In the genomic region with DNA sequence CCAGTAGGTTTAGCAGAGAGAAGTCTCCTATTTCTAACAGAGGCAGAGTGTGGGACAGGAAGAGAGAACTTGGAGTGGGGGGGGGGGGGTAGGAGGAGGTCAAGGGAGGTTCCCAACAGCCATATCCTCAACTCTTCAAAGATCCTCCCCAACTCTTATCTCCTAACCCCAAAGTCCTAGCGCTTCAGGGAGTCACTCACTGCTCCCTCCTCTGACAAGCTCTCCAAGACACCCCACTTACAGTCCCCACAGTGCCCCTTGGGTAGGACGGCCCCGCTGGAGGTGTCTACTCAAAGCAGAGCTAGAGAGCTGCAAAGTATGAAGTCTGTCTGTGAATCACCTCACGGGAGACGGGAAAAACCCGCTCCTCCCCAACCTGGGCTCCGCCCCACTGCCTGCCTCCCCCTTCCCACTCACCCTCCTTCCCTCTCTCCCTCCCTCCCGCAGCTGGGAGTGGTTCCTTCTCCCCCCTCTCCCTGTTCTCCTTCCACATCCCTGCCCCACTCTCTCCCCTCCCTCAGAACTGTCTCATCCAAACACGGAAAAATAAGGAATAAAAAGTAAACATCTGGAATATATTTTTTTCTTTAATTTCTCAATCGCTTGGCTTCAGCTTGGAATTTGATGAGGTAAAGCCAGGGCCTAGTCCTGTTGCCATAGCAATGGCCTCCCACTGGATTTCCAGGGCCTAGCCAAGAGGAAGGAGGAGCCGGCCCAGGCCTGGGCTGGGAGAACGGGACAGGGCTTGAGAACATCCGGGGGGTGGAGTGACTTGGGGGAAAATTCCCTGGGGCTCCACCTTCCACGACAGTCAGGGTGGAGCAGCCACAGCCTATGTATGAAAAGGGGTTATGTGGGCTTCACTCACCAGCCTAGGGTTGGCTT, we compare ENCODE assay signal across 1 cellular context.
A peak's percentile ranks its signal among the peaks of the same experiment; 100 is the strongest.
TF ChIP-seq lines count a peak whose summit lies in the region.

No MANE protein-coding gene starts in this region.

TF ChIP-seq in A549, 52 proteins besides CTCF, POLR2A, EP300 and RAD21 (continued from another document):
- TF ChIP-seq, protein P1, sequence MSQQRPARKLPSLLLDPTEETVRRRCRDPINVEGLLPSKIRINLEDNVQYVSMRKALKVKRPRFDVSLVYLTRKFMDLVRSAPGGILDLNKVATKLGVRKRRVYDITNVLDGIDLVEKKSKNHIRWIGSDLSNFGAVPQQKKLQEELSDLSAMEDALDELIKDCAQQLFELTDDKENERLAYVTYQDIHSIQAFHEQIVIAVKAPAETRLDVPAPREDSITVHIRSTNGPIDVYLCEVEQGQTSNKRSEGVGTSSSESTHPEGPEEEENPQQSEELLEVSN (IDR thresholded peaks at IDR 0.05; ENCODE audit: borderline replicate concordance, low read depth), result 0 out of 2 replicates have a peak, but pooled peaks have one; percentile 27
- no peak for TF ChIP-seq TFCP2L1 (CRISPR knock-in tag; IDR thresholded peaks at IDR 0.05)
- no peak for TF ChIP-seq BHLHE40 (IDR thresholded peaks at IDR 0.05; ENCODE audit: low read depth, low read length)
- no peak for TF ChIP-seq CBX2 (IDR thresholded peaks at IDR 0.05; ENCODE audit: borderline replicate concordance, low read depth)
- TF ChIP-seq RFX5 (IDR thresholded peaks at IDR 0.05), result no peak
- no peak for TF ChIP-seq FOSB (CRISPR knock-in tag; IDR thresholded peaks at IDR 0.05)
- no peak for TF ChIP-seq ZSCAN20 (CRISPR knock-in tag; IDR thresholded peaks at IDR 0.05)
- TF ChIP-seq RNF2 (IDR thresholded peaks at IDR 0.05; ENCODE audit: borderline replicate concordance, low read depth), result no peak
- TF ChIP-seq JUNB (IDR thresholded peaks at IDR 0.05), result no peak
- no peak for TF ChIP-seq HOXB5 (CRISPR knock-in tag; IDR thresholded peaks at IDR 0.05)
- no peak for TF ChIP-seq CHD4 (IDR thresholded peaks at IDR 0.05; ENCODE audit: borderline replicate concordance)
- TF ChIP-seq, protein P2, sequence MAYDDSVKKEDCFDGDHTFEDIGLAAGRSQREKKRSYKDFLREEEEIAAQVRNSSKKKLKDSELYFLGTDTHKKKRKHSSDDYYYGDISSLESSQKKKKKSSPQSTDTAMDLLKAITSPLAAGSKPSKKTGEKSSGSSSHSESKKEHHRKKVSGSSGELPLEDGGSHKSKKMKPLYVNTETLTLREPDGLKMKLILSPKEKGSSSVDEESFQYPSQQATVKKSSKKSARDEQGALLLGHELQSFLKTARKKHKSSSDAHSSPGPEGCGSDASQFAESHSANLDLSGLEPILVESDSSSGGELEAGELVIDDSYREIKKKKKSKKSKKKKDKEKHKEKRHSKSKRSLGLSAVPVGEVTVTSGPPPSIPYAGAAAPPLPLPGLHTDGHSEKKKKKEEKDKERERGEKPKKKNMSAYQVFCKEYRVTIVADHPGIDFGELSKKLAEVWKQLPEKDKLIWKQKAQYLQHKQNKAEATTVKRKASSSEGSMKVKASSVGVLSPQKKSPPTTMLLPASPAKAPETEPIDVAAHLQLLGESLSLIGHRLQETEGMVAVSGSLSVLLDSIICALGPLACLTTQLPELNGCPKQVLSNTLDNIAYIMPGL (CRISPR knock-in tag; IDR thresholded peaks at IDR 0.05; ENCODE audit: borderline replicate concordance), result no peak
- TF ChIP-seq, protein P3, sequence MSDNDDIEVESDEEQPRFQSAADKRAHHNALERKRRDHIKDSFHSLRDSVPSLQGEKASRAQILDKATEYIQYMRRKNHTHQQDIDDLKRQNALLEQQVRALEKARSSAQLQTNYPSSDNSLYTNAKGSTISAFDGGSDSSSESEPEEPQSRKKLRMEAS (IDR thresholded peaks at IDR 0.05), result peak; percentile 12; the same call in 1 of the 2 replicates
- no peak for TF ChIP-seq CHD2 (IDR thresholded peaks at IDR 0.05; ENCODE audit: low read length, partially characterized antibody)
- TF ChIP-seq MAZ (IDR thresholded peaks at IDR 0.05; ENCODE audit: borderline replicate concordance, low read depth, low read length), result no peak
- TF ChIP-seq HOXB13 (CRISPR knock-in tag; IDR thresholded peaks at IDR 0.05; ENCODE audit: low read depth), result no peak
- peak; percentile 25 to 68; a peak in 3 of 4 replicates for TF ChIP-seq CEBPB (IDR thresholded peaks at IDR 0.05)
- TF ChIP-seq, protein P4, sequence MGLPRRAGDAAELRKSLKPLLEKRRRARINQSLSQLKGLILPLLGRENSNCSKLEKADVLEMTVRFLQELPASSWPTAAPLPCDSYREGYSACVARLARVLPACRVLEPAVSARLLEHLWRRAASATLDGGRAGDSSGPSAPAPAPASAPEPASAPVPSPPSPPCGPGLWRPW (IDR thresholded peaks at IDR 0.05), result no peak
- no peak for TF ChIP-seq RCOR1 (IDR thresholded peaks at IDR 0.05; ENCODE audit: low read depth, low read length)
- peak in 1 of 2 experiments; percentile 61; a peak in 2 of 5 replicates for TF ChIP-seq JUN (IDR thresholded peaks at IDR 0.05)
- TF ChIP-seq, protein P5, sequence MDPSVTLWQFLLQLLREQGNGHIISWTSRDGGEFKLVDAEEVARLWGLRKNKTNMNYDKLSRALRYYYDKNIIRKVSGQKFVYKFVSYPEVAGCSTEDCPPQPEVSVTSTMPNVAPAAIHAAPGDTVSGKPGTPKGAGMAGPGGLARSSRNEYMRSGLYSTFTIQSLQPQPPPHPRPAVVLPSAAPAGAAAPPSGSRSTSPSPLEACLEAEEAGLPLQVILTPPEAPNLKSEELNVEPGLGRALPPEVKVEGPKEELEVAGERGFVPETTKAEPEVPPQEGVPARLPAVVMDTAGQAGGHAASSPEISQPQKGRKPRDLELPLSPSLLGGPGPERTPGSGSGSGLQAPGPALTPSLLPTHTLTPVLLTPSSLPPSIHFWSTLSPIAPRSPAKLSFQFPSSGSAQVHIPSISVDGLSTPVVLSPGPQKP (IDR thresholded peaks at IDR 0.05; ENCODE audit: low read depth, low read length), result no peak
- TF ChIP-seq, protein P6, sequence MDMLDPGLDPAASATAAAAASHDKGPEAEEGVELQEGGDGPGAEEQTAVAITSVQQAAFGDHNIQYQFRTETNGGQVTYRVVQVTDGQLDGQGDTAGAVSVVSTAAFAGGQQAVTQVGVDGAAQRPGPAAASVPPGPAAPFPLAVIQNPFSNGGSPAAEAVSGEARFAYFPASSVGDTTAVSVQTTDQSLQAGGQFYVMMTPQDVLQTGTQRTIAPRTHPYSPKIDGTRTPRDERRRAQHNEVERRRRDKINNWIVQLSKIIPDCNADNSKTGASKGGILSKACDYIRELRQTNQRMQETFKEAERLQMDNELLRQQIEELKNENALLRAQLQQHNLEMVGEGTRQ (IDR thresholded peaks at IDR 0.05), result no peak
- TF ChIP-seq FOXS1 (CRISPR knock-in tag; IDR thresholded peaks at IDR 0.05), result no peak
- no peak for TF ChIP-seq RARB (CRISPR knock-in tag; IDR thresholded peaks at IDR 0.05)
- TF ChIP-seq, protein P7, sequence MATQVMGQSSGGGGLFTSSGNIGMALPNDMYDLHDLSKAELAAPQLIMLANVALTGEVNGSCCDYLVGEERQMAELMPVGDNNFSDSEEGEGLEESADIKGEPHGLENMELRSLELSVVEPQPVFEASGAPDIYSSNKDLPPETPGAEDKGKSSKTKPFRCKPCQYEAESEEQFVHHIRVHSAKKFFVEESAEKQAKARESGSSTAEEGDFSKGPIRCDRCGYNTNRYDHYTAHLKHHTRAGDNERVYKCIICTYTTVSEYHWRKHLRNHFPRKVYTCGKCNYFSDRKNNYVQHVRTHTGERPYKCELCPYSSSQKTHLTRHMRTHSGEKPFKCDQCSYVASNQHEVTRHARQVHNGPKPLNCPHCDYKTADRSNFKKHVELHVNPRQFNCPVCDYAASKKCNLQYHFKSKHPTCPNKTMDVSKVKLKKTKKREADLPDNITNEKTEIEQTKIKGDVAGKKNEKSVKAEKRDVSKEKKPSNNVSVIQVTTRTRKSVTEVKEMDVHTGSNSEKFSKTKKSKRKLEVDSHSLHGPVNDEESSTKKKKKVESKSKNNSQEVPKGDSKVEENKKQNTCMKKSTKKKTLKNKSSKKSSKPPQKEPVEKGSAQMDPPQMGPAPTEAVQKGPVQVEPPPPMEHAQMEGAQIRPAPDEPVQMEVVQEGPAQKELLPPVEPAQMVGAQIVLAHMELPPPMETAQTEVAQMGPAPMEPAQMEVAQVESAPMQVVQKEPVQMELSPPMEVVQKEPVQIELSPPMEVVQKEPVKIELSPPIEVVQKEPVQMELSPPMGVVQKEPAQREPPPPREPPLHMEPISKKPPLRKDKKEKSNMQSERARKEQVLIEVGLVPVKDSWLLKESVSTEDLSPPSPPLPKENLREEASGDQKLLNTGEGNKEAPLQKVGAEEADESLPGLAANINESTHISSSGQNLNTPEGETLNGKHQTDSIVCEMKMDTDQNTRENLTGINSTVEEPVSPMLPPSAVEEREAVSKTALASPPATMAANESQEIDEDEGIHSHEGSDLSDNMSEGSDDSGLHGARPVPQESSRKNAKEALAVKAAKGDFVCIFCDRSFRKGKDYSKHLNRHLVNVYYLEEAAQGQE (IDR thresholded peaks at IDR 0.05), result no peak
- no peak for TF ChIP-seq CBX8 (IDR thresholded peaks at IDR 0.05)
- no peak for TF ChIP-seq ESRRA (IDR thresholded peaks at IDR 0.05; ENCODE audit: borderline replicate concordance, low read length)
- TF ChIP-seq NR3C1 (IDR thresholded peaks at IDR 0.05), result no peak
- no peak for TF ChIP-seq ZFP36 (IDR thresholded peaks at IDR 0.05; ENCODE audit: borderline replicate concordance, partially characterized antibody)
- TF ChIP-seq HDAC2 (IDR thresholded peaks at IDR 0.05), result no peak
- no peak for TF ChIP-seq POLR2AphosphoS2 (conservative IDR thresholded peaks at IDR 0.05; ENCODE audit: low read length)
- 0 out of 2 replicates have a peak, but pooled peaks have one; percentile 11 for TF ChIP-seq MYC (IDR thresholded peaks at IDR 0.05; ENCODE audit: borderline replicate concordance, low read length)
- TF ChIP-seq ZC3H11A (IDR thresholded peaks at IDR 0.05), result no peak
- no peak for TF ChIP-seq NPAS2 (CRISPR knock-in tag; IDR thresholded peaks at IDR 0.05; ENCODE audit: borderline replicate concordance)
- TF ChIP-seq NFE2L2 (conservative IDR thresholded peaks at IDR 0.05; ENCODE audit: low read length), result no peak
- TF ChIP-seq GATA3 (IDR thresholded peaks at IDR 0.05; ENCODE audit: borderline replicate concordance), result no peak; the same call in 1 of the 2 replicates
- no peak for TF ChIP-seq EHMT2 (IDR thresholded peaks at IDR 0.05; ENCODE audit: low read depth)
- no peak for TF ChIP-seq KDM5A (IDR thresholded peaks at IDR 0.05)
- TF ChIP-seq, protein P8, sequence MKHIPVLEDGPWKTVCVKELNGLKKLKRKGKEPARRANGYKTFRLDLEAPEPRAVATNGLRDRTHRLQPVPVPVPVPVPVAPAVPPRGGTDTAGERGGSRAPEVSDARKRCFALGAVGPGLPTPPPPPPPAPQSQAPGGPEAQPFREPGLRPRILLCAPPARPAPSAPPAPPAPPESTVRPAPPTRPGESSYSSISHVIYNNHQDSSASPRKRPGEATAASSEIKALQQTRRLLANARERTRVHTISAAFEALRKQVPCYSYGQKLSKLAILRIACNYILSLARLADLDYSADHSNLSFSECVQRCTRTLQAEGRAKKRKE (CRISPR knock-in tag; IDR thresholded peaks at IDR 0.05; ENCODE audit: low read depth), result no peak
- TF ChIP-seq, protein P9, sequence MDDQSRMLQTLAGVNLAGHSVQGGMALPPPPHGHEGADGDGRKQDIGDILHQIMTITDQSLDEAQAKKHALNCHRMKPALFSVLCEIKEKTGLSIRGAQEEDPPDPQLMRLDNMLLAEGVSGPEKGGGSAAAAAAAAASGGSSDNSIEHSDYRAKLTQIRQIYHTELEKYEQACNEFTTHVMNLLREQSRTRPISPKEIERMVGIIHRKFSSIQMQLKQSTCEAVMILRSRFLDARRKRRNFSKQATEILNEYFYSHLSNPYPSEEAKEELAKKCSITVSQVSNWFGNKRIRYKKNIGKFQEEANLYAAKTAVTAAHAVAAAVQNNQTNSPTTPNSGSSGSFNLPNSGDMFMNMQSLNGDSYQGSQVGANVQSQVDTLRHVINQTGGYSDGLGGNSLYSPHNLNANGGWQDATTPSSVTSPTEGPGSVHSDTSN (IDR thresholded peaks at IDR 0.05), result 0 out of 2 replicates have a peak, but pooled peaks have one; percentile 44
- TF ChIP-seq, protein P10, sequence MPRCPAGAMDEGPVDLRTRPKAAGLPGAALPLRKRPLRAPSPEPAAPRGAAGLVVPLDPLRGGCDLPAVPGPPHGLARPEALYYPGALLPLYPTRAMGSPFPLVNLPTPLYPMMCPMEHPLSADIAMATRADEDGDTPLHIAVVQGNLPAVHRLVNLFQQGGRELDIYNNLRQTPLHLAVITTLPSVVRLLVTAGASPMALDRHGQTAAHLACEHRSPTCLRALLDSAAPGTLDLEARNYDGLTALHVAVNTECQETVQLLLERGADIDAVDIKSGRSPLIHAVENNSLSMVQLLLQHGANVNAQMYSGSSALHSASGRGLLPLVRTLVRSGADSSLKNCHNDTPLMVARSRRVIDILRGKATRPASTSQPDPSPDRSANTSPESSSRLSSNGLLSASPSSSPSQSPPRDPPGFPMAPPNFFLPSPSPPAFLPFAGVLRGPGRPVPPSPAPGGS (IDR thresholded peaks at IDR 0.05), result 0 out of 3 replicates have a peak, but pooled peaks have one; percentile 7
- TF ChIP-seq TP53 (CRISPR knock-in tag; IDR thresholded peaks at IDR 0.05), result no peak
- no peak for TF ChIP-seq PHF8 (IDR thresholded peaks at IDR 0.05; ENCODE audit: borderline replicate concordance, low read depth)
- no peak for TF ChIP-seq ZNF302 (CRISPR knock-in tag; IDR thresholded peaks at IDR 0.05)
- TF ChIP-seq EHF (CRISPR knock-in tag; IDR thresholded peaks at IDR 0.05), result no peak
